27 cellular contexts compared by ENCODE assay signal in genomic region chr1:20887269-20887668, GRCh38.
"Had no signal": no experiment of that assay in that cellular context is flagged by ENCODE, and none has a peak within 500 bp of the region (broad histone marks: within the 10 kb centered on the region; RNA-seq: fewer than 3 reads in every experiment).

No MANE protein-coding gene starts in this region.

- H3K27ac ChIP-seq: ascending aorta, breast epithelium, cardiac muscle cell, colonic mucosa, epithelial cell of prostate, esophagus squamous epithelium, gastroesophageal sphincter had no signal

- ATAC-seq: activated naive CD4-positive, alpha-beta T cell treated with anti-CD3 and anti-CD28 coated beads, Interleukin-2, amount 50 U/mL, for 72 hours; activated T-cell treated with anti-CD3 and anti-CD28 coated beads, Interleukin-2, amount 50 U/mL, for 72 hours; gastroesophageal sphincter; WTC11 had no signal

- H3K36me3 ChIP-seq: breast epithelium, colonic mucosa had no signal

- H3K4me3 ChIP-seq: ascending aorta, breast epithelium, cardiac muscle cell, colonic mucosa, esophagus squamous epithelium, gastroesophageal sphincter had no signal

- H3K4me1 ChIP-seq: ascending aorta, breast epithelium, colonic mucosa, esophagus squamous epithelium, gastroesophageal sphincter had no signal

- H3K9me3 ChIP-seq: ascending aorta, breast epithelium, colonic mucosa, esophagus squamous epithelium, gastroesophageal sphincter had no signal

- DNase-seq: activated CD4-positive, alpha-beta memory T cell treated with anti-CD3 and anti-CD28 coated beads, Interleukin-2, amount 10 ng/mL, durations not matched to agents 7 days and 5 days; activated CD4-positive, alpha-beta T cell treated with anti-CD3 and anti-CD28 coated beads for 1 hour; activated CD4-positive, alpha-beta T cell treated with anti-CD3 and anti-CD28 coated beads for 4 hours; activated CD4-positive, alpha-beta T cell treated with anti-CD3 and anti-CD28 coated beads, Interleukin-2, amount 10 ng/mL, durations not matched to agents 7 days and 5 days; activated CD4-positive, alpha-beta T cell treated with anti-CD3 and anti-CD28 coated beads, Interleukin-2, amount 50 U/mL, for 4 hours; activated CD8-positive, alpha-beta memory T cell treated with anti-CD3 and anti-CD28 coated beads, Interleukin-2, amount 50 U/mL, for 48 hours; activated gamma-delta T cell; activated naive CD4-positive, alpha-beta T cell; activated naive CD4-positive, alpha-beta T cell treated with anti-CD3 and anti-CD28 coated beads, Interleukin-2, amount 10 ng/mL, durations not matched to agents 7 days and 5 days; activated naive CD8-positive, alpha-beta T cell treated with anti-CD3 and anti-CD28 coated beads, Interleukin-2, amount 10 ng/mL, durations not matched to agents 7 days and 5 days; activated T-cell treated with anti-CD3 and anti-CD28 coated beads for 4 hours; activated T-cell treated with anti-CD3 and anti-CD28 coated beads, Interleukin-2, amount 50 U/mL, for 24 hours; activated T-cell treated with anti-CD3 and anti-CD28 coated beads, Interleukin-2, amount 50 U/mL, for 72 hours; central memory CD4-positive, alpha-beta T cell; cerebellar nuclear complex; colonic mucosa; effector CD8-positive, alpha-beta T cell; esophagus squamous epithelium; foreskin melanocyte; T-helper 2 cell had no signal

- H3K27me3 ChIP-seq: ascending aorta, breast epithelium, cardiac muscle cell, colonic mucosa, esophagus squamous epithelium, gastroesophageal sphincter had no signal
